Comparison of ENCODE assay signal across 11 cellular contexts in genomic region chr20:16158976-16159286, GRCh38.
DNase-seq lines count a peak whose midpoint lies in the region; ATAC-seq and TF ChIP-seq lines count a peak whose summit lies in the region.
"Had no signal": no experiment of that assay in that cellular context is flagged by ENCODE, and none has a peak within 500 bp of the region (broad histone marks: within the 10 kb centered on the region; RNA-seq: fewer than 3 reads in every experiment).

No MANE protein-coding gene starts in this region.

- H3K4me2 ChIP-seq in DOHH2 (ENCODE audit: low read length), result peak overlapping the region; percentile 32

- no peaks in the 10 kb centered on the region for H3K27me3 ChIP-seq in DOHH2 (ENCODE audit: control insufficient read depth, low read length)
- H3K27me3 ChIP-seq: uterus had no signal

- no peaks in the 10 kb centered on the region for H3K36me3 ChIP-seq in DOHH2 (ENCODE audit: control insufficient read depth, low read length)
- H3K36me3 ChIP-seq: prostate gland, uterus had no signal

- no peaks in the 10 kb centered on the region for H3K9me3 ChIP-seq in DOHH2 (ENCODE audit: control insufficient read depth, insufficient read depth, low read length)
- H3K9me3 ChIP-seq: prostate gland, uterus had no signal

- H3K4me1 ChIP-seq in DOHH2 (ENCODE audit: control insufficient read depth, low read length), result peaks cover 17% of the 10 kb centered on the region
- H3K4me1 ChIP-seq: prostate gland, uterus had no signal

- H3K79me2 ChIP-seq in DOHH2 (ENCODE audit: control insufficient read depth, low read length), result no peaks in the 10 kb centered on the region

- ATAC-seq in GM19438 (IDR thresholded peaks at IDR 0.05; ENCODE audit: low read depth, unreplicated experiment) (peak; percentile 52), HG02884 (IDR thresholded peaks at IDR 0.05; ENCODE audit: unreplicated experiment) (peak; percentile 41)
- ATAC-seq: left colon had no signal

- no peaks in the 10 kb centered on the region for H3F3A ChIP-seq in DOHH2 (ENCODE audit: control insufficient read depth, insufficient read depth)

- peak; percentile 14 for DNase-seq in Jurkat, Clone E6-1 (ENCODE audit: low read depth, low spot score)
- no peak for DNase-seq in stimulated activated CD4-positive, alpha-beta T cell treated with anti-CD3 and anti-CD28 coated beads, Interleukin-2, amount 100 ng/mL, for 24 hours
- no peak for DNase-seq in activated CD4-positive, alpha-beta T cell treated with anti-CD3 and anti-CD28 coated beads, Interleukin-2, amount 50 U/mL, for 1 hour
- DNase-seq in foreskin fibroblast (no peak), HT-29 (ENCODE audit: low spot score) (no peak)
- DNase-seq: left colon, uterus had no signal

- no peaks in the 10 kb centered on the region for H4K20me1 ChIP-seq in DOHH2 (ENCODE audit: control insufficient read depth, insufficient read depth, low read depth, low read length)

- no peak overlapping the region for H3K27ac ChIP-seq in DOHH2 (ENCODE audit: low read depth, low read length)
- H3K27ac ChIP-seq: prostate gland, uterus had no signal

- peaks cover 2% of the 10 kb centered on the region for H3K9me2 ChIP-seq in DOHH2 (replicated peaks; ENCODE audit: control insufficient read depth, low read length)

- H3K4me3 ChIP-seq in DOHH2 (ENCODE audit: low read length) (no peak overlapping the region), foreskin fibroblast (ENCODE audit: low read depth in 1 of 2, low read length in 2 of 2) (no peak overlapping the region)
- H3K4me3 ChIP-seq in Jurkat, Clone E6-1 (ENCODE audit: low read length), result no peak overlapping the region
- H3K4me3 ChIP-seq: prostate gland, uterus had no signal

- TF ChIP-seq CTCF in DOHH2 (IDR thresholded peaks at IDR 0.05; ENCODE audit: low read depth, low read length, poor library complexity, severe bottlenecking) (no peak), foreskin fibroblast (IDR thresholded peaks at IDR 0.05; ENCODE audit: low read depth, low read length) (no peak)
